21 cellular contexts compared by ENCODE assay signal in genomic region chr10:14548970-14549369, GRCh38.
DNase-seq lines count a peak whose midpoint lies in the region; ATAC-seq, FAIRE-seq and TF ChIP-seq lines count a peak whose summit lies in the region.
"Had no signal": no experiment of that assay in that cellular context is flagged by ENCODE, and none has a peak within 500 bp of the region (broad histone marks: within the 10 kb centered on the region; RNA-seq: fewer than 3 reads in every experiment).

No MANE protein-coding gene starts in this region.

- peaks cover 38% of the 10 kb centered on the region for H3K9me1 ChIP-seq in IMR-90 (ENCODE audit: insufficient read depth, low read length)

- no peak overlapping the region for H2AK9ac ChIP-seq in IMR-90 (replicated peaks; ENCODE audit: low read depth, low read length, poor library complexity)

- H3K9me3 ChIP-seq in IMR-90 (ENCODE audit: control insufficient read depth, insufficient read depth, low read length) (no peaks in the 10 kb centered on the region), spleen (no peaks in the 10 kb centered on the region)
- H3K9me3 ChIP-seq: mucosa of descending colon, testis had no signal

- TF ChIP-seq POLR2A in IMR-90 (IDR thresholded peaks at IDR 0.05; ENCODE audit: low read depth, low read length) (no peak), spleen (IDR thresholded peaks at IDR 0.05) (no peak)

- 0 out of 2 replicates have a peak overlapping the region, but pooled peaks have one; percentile 1 for H3K14ac ChIP-seq in IMR-90 (replicated peaks; ENCODE audit: low read depth, low read length)

- H2BK120ac ChIP-seq in IMR-90 (ENCODE audit: low read depth, low read length): no peak overlapping the region

- in situ Hi-C loops in IMR-90 (cut with MboI; ENCODE audit: low sequenced_read_pairs): no loop called here

- H4K91ac ChIP-seq in IMR-90 (ENCODE audit: insufficient read depth, low read depth, low read length): 0 out of 2 replicates have a peak overlapping the region, but pooled peaks have one; percentile 11

- H3K9ac ChIP-seq in IMR-90 (ENCODE audit: low read depth, low read length): no peak overlapping the region

- intact Hi-C loops in activated CD4-positive, alpha-beta T cell treated with anti-CD3 and anti-CD28 coated beads for 36 hours (cut with DNase I, micrococcal nuclease): no loop called here
- intact Hi-C loops in IMR-90 (cut with micrococcal nuclease): loop anchor here (5.0 kb wide), 1 partner anchor 38 kb away; no protein-coding TSS in a partner anchor
- intact Hi-C loops in spleen (cut with DNase I; ENCODE audit: low total_unique reads): no loop called here

- CTCF ChIA-PET in activated CD4-positive, alpha-beta T cell treated with anti-CD3 and anti-CD28 coated beads for 36 hours (lab: Charles Lee): interaction anchor here (0.7 to 2.0 kb wide), 2 partner anchors 11 to 20 kb away, joined by 3 to 10 read pairs; no protein-coding TSS in a partner anchor
- CTCF ChIA-PET in IMR-90 (lab: Yijun Ruan, JAX): interaction anchor here (2.0 kb wide), 1 partner anchor 12 kb away, joined by 8 read pairs; no protein-coding TSS in a partner anchor

- BruUV-seq in IMR-90 (replicated peaks; lab: Mats Ljungman, UMichigan): no TSS peak

- H3K4me3 ChIP-seq in IMR-90 (ENCODE audit: insufficient read depth, low read depth, low read length) (no peak overlapping the region), spleen (no peak overlapping the region)
- H3K4me3 ChIP-seq: cardiac muscle cell, mucosa of descending colon, PC-9 had no signal

- H3K27me3 Mint-ChIP-seq in activated CD4-positive, alpha-beta T cell treated with anti-CD3 and anti-CD28 coated beads for 36 hours: no peaks in the 10 kb centered on the region

- H2BK15ac ChIP-seq in IMR-90 (ENCODE audit: low read depth, low read length): no peak overlapping the region; the same call in 2 of the 3 replicates

- no peak overlapping the region for H3K4ac ChIP-seq in IMR-90 (ENCODE audit: low read depth, low read length)

- no peak overlapping the region for H3K23ac ChIP-seq in IMR-90 (ENCODE audit: low read depth, low read length)

- H2AK5ac ChIP-seq in IMR-90 (ENCODE audit: low read depth, low read length): no peak overlapping the region; the same call in none of the 2 replicates

- no peaks in the 10 kb centered on the region for H3K9me3 Mint-ChIP-seq in activated CD4-positive, alpha-beta T cell treated with anti-CD3 and anti-CD28 coated beads for 36 hours (ENCODE audit: low read depth)

- H3K56ac ChIP-seq in IMR-90 (ENCODE audit: extremely low read depth, insufficient read depth, low read length): no peak overlapping the region

- no peaks in the 10 kb centered on the region for H3K27me3 ChIP-seq in IMR-90 (ENCODE audit: control insufficient read depth, insufficient read depth, low read length)
- no peaks in the 10 kb centered on the region for H3K27me3 ChIP-seq in spleen (replicated peaks in 1 of 7)
- H3K27me3 ChIP-seq: cardiac muscle cell, testis had no signal

- no peak overlapping the region for H3K4me3 Mint-ChIP-seq in activated CD4-positive, alpha-beta T cell treated with anti-CD3 and anti-CD28 coated beads for 36 hours

- no peak for FAIRE-seq in D721Med (lab: Jason Lieb, UNC)
- FAIRE-seq: GM18507, H1 had no signal

- peak overlapping the region; percentile 48; the same call in 1 of the 2 replicates for H4K5ac ChIP-seq in IMR-90 (ENCODE audit: low read depth, low read length)

- H2BK20ac ChIP-seq in IMR-90 (ENCODE audit: low read depth, low read length): no peak overlapping the region

- dilution Hi-C loops in IMR-90 (cut with HindIII; ENCODE audit: low sequenced_read_pairs, unreplicated experiment): no loop called here

- peaks cover 81% of the 10 kb centered on the region for H3K4me1 Mint-ChIP-seq in activated CD4-positive, alpha-beta T cell treated with anti-CD3 and anti-CD28 coated beads for 36 hours

- H4K20me1 ChIP-seq in IMR-90 (ENCODE audit: insufficient read depth, low read length): peaks cover 55% of the 10 kb centered on the region

- 0 out of 4 replicates have a peak overlapping the region, but pooled peaks of 1 of the 2 experiments have one; percentile 70 for H4K8ac ChIP-seq in IMR-90 (ENCODE audit: low read depth in 2 of 2, low read length in 2 of 2)

- DNase-seq in activated CD4-positive, alpha-beta T cell treated with anti-CD3 and anti-CD28 coated beads for 36 hours: no peak
- no peak for DNase-seq in activated CD4-positive, alpha-beta T cell treated with anti-CD3 and anti-CD28 coated beads for 48 hours
- no peak for DNase-seq in IMR-90
- peak; percentile 13 for DNase-seq in fibroblast of gingiva (ENCODE audit: low read depth)
- DNase-seq in spleen: no peak
- no peak for DNase-seq in GF-D8 (lab: John Stamatoyannopoulos, UW)
- DNase-seq in D721Med (ENCODE audit: insufficient read length, low spot score): no peak
- DNase-seq: 8988T, DMS79, NCI-H146, NCI-H774, PC-9 had no signal

- no peak overlapping the region for H3K4me2 ChIP-seq in IMR-90 (ENCODE audit: low read depth, low read length)
- H3K4me2 ChIP-seq: PC-9 had no signal

- TF ChIP-seq CTCF in IMR-90 (conservative IDR thresholded peaks at IDR 0.05; ENCODE audit: low read depth, low read length) (no peak), spleen (IDR thresholded peaks at IDR 0.05 in 8 of 11, conservative IDR thresholded peaks at IDR 0.05 in 3 of 11) (no peak), D721Med (IDR thresholded peaks at IDR 0.05; ENCODE audit: insufficient read depth, missing control alignments) (no peak)

- H3K27ac Mint-ChIP-seq in activated CD4-positive, alpha-beta T cell treated with anti-CD3 and anti-CD28 coated beads for 36 hours: peak overlapping the region; percentile 63

- H3K36me3 ChIP-seq in IMR-90 (ENCODE audit: control insufficient read depth, insufficient read depth, low read length) (peaks cover 15% of the 10 kb centered on the region), spleen (peaks cover 0 to 19% (median 0%) of the 10 kb centered on the region in 6 donors)
- H3K36me3 ChIP-seq: cardiac muscle cell had no signal

- POLR2A ChIA-PET in activated CD4-positive, alpha-beta T cell treated with anti-CD3 and anti-CD28 coated beads for 36 hours (lab: Charles Lee): no interaction called here
- POLR2A ChIA-PET in IMR-90 (lab: Charles Lee; ENCODE audit: unreplicated experiment): no interaction called here

- no peak overlapping the region for H2AFZ ChIP-seq in IMR-90 (replicated peaks; ENCODE audit: low read length, poor library complexity)
- H2AFZ ChIP-seq: PC-9 had no signal

- peak overlapping the region; percentile 22; the same call in 1 of the 2 replicates for H3K18ac ChIP-seq in IMR-90 (ENCODE audit: low read depth, low read length)

- peaks cover 52% of the 10 kb centered on the region for H3K36me3 Mint-ChIP-seq in activated CD4-positive, alpha-beta T cell treated with anti-CD3 and anti-CD28 coated beads for 36 hours (ENCODE audit: low read depth)

- ATAC-seq in activated CD4-positive, alpha-beta T cell treated with anti-CD3 and anti-CD28 coated beads for 36 hours: no peak
- ATAC-seq in IMR-90 (ENCODE audit: low read depth): no peak
- ATAC-seq in HG03378 (IDR thresholded peaks at IDR 0.05; ENCODE audit: unreplicated experiment): no peak
- ATAC-seq: esophagus mucosa, left lobe of liver, mucosa of descending colon had no signal

- H3K4me1 ChIP-seq in IMR-90 (ENCODE audit: control insufficient read depth, insufficient read depth, low read length) (peaks cover 26% of the 10 kb centered on the region), spleen (peaks cover 33 to 100% (median 66%) of the 10 kb centered on the region in 6 donors)
- H3K4me1 ChIP-seq: testis had no signal

- TF ChIP-seq RAD21 in IMR-90 (IDR thresholded peaks at IDR 0.05; ENCODE audit: low read length): no peak

- no CpG with 5 or more reads among the region's 3 CpGs for WGBS in IMR-90 (ENCODE audit: extremely low coverage in 2 of 2, insufficient read length in 1 of 2), 2 experiments
- 70 to 87% (median 85%) methylated on average over 3 of the region's 3 CpGs for WGBS in spleen, 5 donors

- H2BK5ac ChIP-seq in IMR-90 (ENCODE audit: low read depth, low read length, poor library complexity, severe bottlenecking): peak overlapping the region; percentile 18

- no peak overlapping the region for H3K27ac ChIP-seq in IMR-90 (ENCODE audit: insufficient read depth, low read length)
- peak overlapping the region in 7 of 8 donors; percentile 75 to 93 (median 85) for H3K27ac ChIP-seq in spleen
- H3K27ac ChIP-seq: C4-2B, cardiac muscle cell, PC-9, testis had no signal

- H3K79me1 ChIP-seq in IMR-90 (ENCODE audit: low read depth in 1 of 2, low read length in 2 of 2): peaks cover 53 to 84% of the 10 kb centered on the region in 2 experiments

TF ChIP-seq in IMR-90, 13 proteins besides CTCF, POLR2A, EP300 and RAD21:
- no peak for TF ChIP-seq MAZ (IDR thresholded peaks at IDR 0.05; ENCODE audit: borderline replicate concordance, low read depth, low read length)
TF ChIP-seq in IMR-90: peak in this region for 0.
